8 cellular contexts compared by ENCODE assay signal in genomic region chr20:53608456-53609413, GRCh38. TPM values are rescaled to one million over a fixed set of nuclear protein-coding genes. Genes with fewer than 3 reads are reported as not detected.
A peak's percentile ranks its signal among the peaks of the same experiment; 100 is the strongest.
DNase-seq lines count a peak whose midpoint lies in the region; ATAC-seq, FAIRE-seq and TF ChIP-seq lines count a peak whose summit lies in the region.

No MANE protein-coding gene starts in this region.

- H3K79me1 ChIP-seq in H1 (ENCODE audit: low read depth, low read length): no peaks in the 10 kb centered on the region

- H3K4me3 ChIP-seq in SJSA1: no peak overlapping the region
- peak overlapping the region in 1 of 4 experiments; percentile 23; a peak in 1 of 8 replicates for H3K4me3 ChIP-seq in H1 (ENCODE audit: extremely low read depth in 1 of 4, insufficient read depth in 2 of 4, low read depth in 3 of 4, low read length in 4 of 4)
- H3K4me3 ChIP-seq in neutrophil (ENCODE audit: low read depth in 1 of 2, low read length in 1 of 2): peak overlapping the region; percentile 44 to 56

- POLR2A ChIA-PET in H1 (lab: Charles Lee; ENCODE audit: partially characterized antibody): interaction anchor here (1.0 to 1.5 kb wide), 4 partner anchors 14 to 18 kb away, joined by 3 to 5 read pairs (median 3); partner anchors contain the start of gene ZNF217

- peak overlapping the region; percentile 19; the same call in 1 of the 2 replicates for H3K18ac ChIP-seq in H1 (ENCODE audit: extremely low read depth, low read length)

- peak overlapping the region; percentile 83 for H4K91ac ChIP-seq in H1 (replicated peaks; ENCODE audit: insufficient read length, low read length)

- peaks cover 49% of the 10 kb centered on the region for H3K4me1 ChIP-seq in SJSA1 (replicated peaks)
- H3K4me1 ChIP-seq in H1 (replicated peaks in 1 of 4; ENCODE audit: control insufficient read depth in 3 of 4, insufficient read depth in 4 of 4, low read length in 3 of 4): peaks cover 5 to 21% (median 14%) of the 10 kb centered on the region in 4 experiments
- H3K4me1 ChIP-seq in neutrophil (ENCODE audit: control insufficient read depth in 1 of 2, insufficient read depth in 1 of 2, low read depth in 1 of 2, low read length in 1 of 2): peaks cover 37 to 38% of the 10 kb centered on the region in 2 experiments

- H3K23ac ChIP-seq in H1 (ENCODE audit: insufficient read length): no peak overlapping the region

- TF ChIP-seq CTCF in H1 (IDR thresholded peaks at IDR 0.05; ENCODE audit: control extremely low read depth in 1 of 3, insufficient read depth in 1 of 3, low read depth in 1 of 3, low read length in 3 of 3): no peak
- no peak for TF ChIP-seq CTCF in neutrophil (IDR thresholded peaks at IDR 0.05)

- FAIRE-seq in G401.6 (lab: Jason Lieb, UNC) (peak; percentile 81), H1 (lab: Jason Lieb, UNC) (no peak)

- H3K36me3 ChIP-seq in SJSA1 (no peaks in the 10 kb centered on the region), H1 (ENCODE audit: control insufficient read depth in 2 of 4, insufficient read depth in 4 of 4, low read length in 3 of 4) (no peaks in the 10 kb centered on the region), neutrophil (no peaks in the 10 kb centered on the region)

- H3K14ac ChIP-seq in H1 (ENCODE audit: insufficient read length): no peak overlapping the region

- TF ChIP-seq EP300 in H1 (IDR thresholded peaks at IDR 0.05; ENCODE audit: borderline replicate concordance in 1 of 2, low read depth in 2 of 2, low read length in 2 of 2): no peak

- ATAC-seq in HG03135 (IDR thresholded peaks at IDR 0.05; ENCODE audit: unreplicated experiment) (no peak), HG03045 (IDR thresholded peaks at IDR 0.05; ENCODE audit: unreplicated experiment) (no peak), GM18868 (IDR thresholded peaks at IDR 0.05; ENCODE audit: unreplicated experiment) (no peak)

- no peak for TF ChIP-seq POLR2A in H1 (IDR thresholded peaks at IDR 0.05; ENCODE audit: control extremely low read depth in 1 of 2, low read depth in 2 of 2, low read length in 2 of 2)

- H2BK15ac ChIP-seq in H1 (ENCODE audit: low read length): peak overlapping the region; percentile 36; the same call in 1 of the 2 replicates

- no peak overlapping the region for H3K56ac ChIP-seq in H1 (replicated peaks; ENCODE audit: insufficient read length, low read depth, low read length)

- H2AFZ ChIP-seq in H1 (ENCODE audit: low read length): peak overlapping the region; percentile 55; the same call in 1 of the 2 replicates

- 88% methylated on average over 35 of the region's 35 CpGs; no CpG with 5 or more reads in 1 of the 2 experiments for WGBS in H1 (ENCODE audit: extremely low coverage in 1 of 2, insufficient coverage in 1 of 2, insufficient read length in 1 of 2, insufficient replicate concordance in 2 of 2, low coverage in 1 of 2, low lambda C conversion rate in 2 of 2, missing lambda C conversion rate in 1 of 2), 2 experiments

- H3K27me3 ChIP-seq in SJSA1 (replicated peaks) (no peaks in the 10 kb centered on the region), H1 (replicated peaks in 1 of 4; ENCODE audit: control insufficient read depth in 3 of 4, extremely low read depth in 1 of 4, insufficient read depth in 3 of 4, low read length in 3 of 4) (no peaks in the 10 kb centered on the region), neutrophil (no peaks in the 10 kb centered on the region)

- CTCF ChIA-PET in H1 (lab: Charles Lee; ENCODE audit: partially characterized antibody): interaction anchor here (0.6 kb wide), 1 partner anchor 256 kb away, joined by 3 read pairs; no protein-coding TSS in a partner anchor

- peak in 1 of 2 experiments; percentile 38 for DNase-seq in SJSA1 (ENCODE audit: low read depth in 1 of 2, low spot score in 2 of 2)
- peak in 1 of 2 experiments; percentile 54 for DNase-seq in H1 (ENCODE audit: low read depth in 1 of 2, low spot score in 2 of 2)
- DNase-seq in NCI-H146 treated with DMSO at 0.1 percent for 48 hours (lab: John Stamatoyannopoulos, UW; ENCODE audit: unreplicated experiment): no peak

- no peak for TF ChIP-seq RAD21 in H1 (IDR thresholded peaks at IDR 0.05 in 1 of 2, conservative IDR thresholded peaks at IDR 0.05 in 1 of 2; ENCODE audit: low read depth in 2 of 2, low read length in 2 of 2)

- H2AK5ac ChIP-seq in H1 (ENCODE audit: low read depth, low read length): peak overlapping the region; percentile 91; the same call in 1 of the 2 replicates

- no peaks in the 10 kb centered on the region for H3K79me2 ChIP-seq in H1 (ENCODE audit: control insufficient read depth in 1 of 2, insufficient read depth in 2 of 2, low read length in 2 of 2)

- H4K8ac ChIP-seq in H1 (ENCODE audit: extremely low read depth, insufficient read depth, low read length): peak overlapping the region; percentile 28; the same call in 1 of the 2 replicates

- H3K4me2 ChIP-seq in H1 (ENCODE audit: insufficient read depth in 1 of 2, low read depth in 2 of 2, low read length in 2 of 2): peak overlapping the region in 1 of 2 experiments; percentile 48; a peak in 1 of 4 replicates

- no peaks in the 10 kb centered on the region for H3K23me2 ChIP-seq in H1 (ENCODE audit: low read depth, low read length)

- H3K9me3 ChIP-seq in SJSA1 (replicated peaks) (no peaks in the 10 kb centered on the region), H1 (ENCODE audit: insufficient read depth in 2 of 2, low read depth in 1 of 2, low read length in 1 of 2) (no peaks in the 10 kb centered on the region), neutrophil (no peaks in the 10 kb centered on the region)

- H2BK20ac ChIP-seq in H1 (ENCODE audit: low read length): no peak overlapping the region

- no peaks in the 10 kb centered on the region for H4K20me1 ChIP-seq in H1 (replicated peaks in 1 of 2; ENCODE audit: control insufficient read depth in 1 of 2, insufficient read depth in 2 of 2, low read length in 2 of 2)

- H2BK5ac ChIP-seq in H1 (ENCODE audit: low read depth, low read length): peak overlapping the region; percentile 81

- H3K4ac ChIP-seq in H1 (replicated peaks; ENCODE audit: insufficient read length, low read depth, low read length): peak overlapping the region; percentile 8

- H3K9ac ChIP-seq in H1 (replicated peaks in 1 of 4; ENCODE audit: extremely low read depth in 1 of 4, low read depth in 3 of 4, low read length in 3 of 4): no peak overlapping the region; a peak in 1 of 7 replicates

- peak overlapping the region; percentile 79 for H4K5ac ChIP-seq in H1 (ENCODE audit: insufficient read length, low read depth, low read length)

- peak overlapping the region; percentile 24 for H2BK120ac ChIP-seq in H1 (replicated peaks; ENCODE audit: low read depth, low read length)

- peak overlapping the region; percentile 92 for H3K27ac ChIP-seq in SJSA1
- no peak overlapping the region for H3K27ac ChIP-seq in H1 (ENCODE audit: low read depth, low read length)
- peak overlapping the region; percentile 85 for H3K27ac ChIP-seq in neutrophil

- peak overlapping the region; percentile 99 for H2BK12ac ChIP-seq in H1 (ENCODE audit: low read depth, low read length)

TF ChIP-seq in H1, 55 proteins besides CTCF, POLR2A, EP300 and RAD21:
- TF ChIP-seq CREB1 (IDR thresholded peaks at IDR 0.05) (no peak), SAP30 (IDR thresholded peaks at IDR 0.05; ENCODE audit: insufficient read depth, insufficient replicate concordance, low read length) (no peak), SUZ12 (IDR thresholded peaks at IDR 0.05; ENCODE audit: low read length) (no peak), PHF8 (conservative IDR thresholded peaks at IDR 0.05; ENCODE audit: low read depth, low read length) (no peak), BCL11A (IDR thresholded peaks at IDR 0.05; ENCODE audit: low read depth in 2 of 2, low read length in 2 of 2) (no peak), MAX (IDR thresholded peaks at IDR 0.05) (0 out of 2 replicates have a peak, but pooled peaks have one; percentile 40), SRF (IDR thresholded peaks at IDR 0.05; ENCODE audit: low read depth, low read length) (no peak), CBX8 (IDR thresholded peaks at IDR 0.05; ENCODE audit: borderline replicate concordance, low read depth, low read length) (no peak), TAF1 (IDR thresholded peaks at IDR 0.05; ENCODE audit: low read depth, low read length) (no peak), KDM1A (IDR thresholded peaks at IDR 0.05; ENCODE audit: borderline replicate concordance, low read length) (0 out of 2 replicates have a peak, but pooled peaks have one; percentile 17)
- TF ChIP-seq, protein P1, sequence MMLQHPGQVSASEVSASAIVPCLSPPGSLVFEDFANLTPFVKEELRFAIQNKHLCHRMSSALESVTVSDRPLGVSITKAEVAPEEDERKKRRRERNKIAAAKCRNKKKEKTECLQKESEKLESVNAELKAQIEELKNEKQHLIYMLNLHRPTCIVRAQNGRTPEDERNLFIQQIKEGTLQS (IDR thresholded peaks at IDR 0.05; ENCODE audit: insufficient read depth, low read depth, low read length): no peak

RNA-seq across cellular contexts. Expression of gene ZNF217, which starts 15.1 kb away (rescaled TPM):
- 7.7 and 14.1 TPM in 2 replicates for total RNA-seq in SJSA1 (2014; rRNA removed; shearing (Covaris generic))
- total RNA-seq in H1 (2021; fragmentation: NEBNext Ultra II Directional; extraction: Animal tissue kit (Norgen Biotek cat#: 25700)): 87.9 and 89.8 TPM in 2 replicates
- polyA plus RNA-seq in H1 (2011; rRNA removed): 14.3 and 15.3 TPM in 2 replicates
- 20.7 TPM for polyA plus RNA-seq in H1 (2011; cell fraction: cytosol; rRNA removed)
- 26.5 TPM for polyA plus RNA-seq in H1 (2011; cell fraction: nucleus; rRNA removed)
- polyA plus RNA-seq in H1 (2012, experiment 1 of 2): 30.3 to 46.0 TPM (median 35.4 TPM) in 4 replicates
- 3.0 TPM for polyA plus RNA-seq in H1 (2012, experiment 2 of 2)
- polyA plus RNA-seq in H1 (2013, experiment 1 of 2): 30.9 TPM
- polyA plus RNA-seq in H1 (2013, experiment 2 of 2): 30.1 TPM
- 73.4 and 80.4 TPM in 2 replicates for polyA minus RNA-seq in H1 (2011; rRNA and poly(A)+ RNA removed)
- 52.0 TPM for polyA minus RNA-seq in H1 (2011; cell fraction: cytosol; rRNA and poly(A)+ RNA removed)
- polyA minus RNA-seq in H1 (2011; cell fraction: nucleus; rRNA and poly(A)+ RNA removed): 43.5 TPM
